ENCODE assay signal across 9 cellular contexts in genomic region chr11:64284962-64285884, GRCh38. TPM values are rescaled to one million over a fixed set of nuclear protein-coding genes. Genes with fewer than 3 reads are reported as not detected.
DNase-seq lines count a peak whose midpoint lies in the region; ATAC-seq, FAIRE-seq and TF ChIP-seq lines count a peak whose summit lies in the region.
"Had no signal": no experiment of that assay in that cellular context is flagged by ENCODE, and none has a peak within 500 bp of the region (broad histone marks: within the 10 kb centered on the region; RNA-seq: fewer than 3 reads in every experiment).

Gene GPR137, plus strand, starts transcription at chr11:64285848. Its CDS starts 677 bp downstream, at chr11:64286525.

- H3K9ac ChIP-seq in H1 (replicated peaks in 1 of 4; ENCODE audit: extremely low read depth in 1 of 4, low read depth in 3 of 4, low read length in 3 of 4): peak within 1 kb of the TSS in 3 of 4 experiments; percentile 6 to 32 (median 20); a peak in 3 of 7 replicates
- peak within 1 kb of the TSS; percentile 92 for H3K9ac ChIP-seq in mesendoderm (ENCODE audit: low read length)

- CTCF ChIA-PET in H1 (lab: Charles Lee; ENCODE audit: partially characterized antibody): interaction anchor here (1.5 to 11.4 kb wide), 5 partner anchors 11 to 56 kb away, joined by 4 to 134 read pairs (median 10); partner anchors contain the start of genes CATSPERZ and ESRRA

- peaks cover 0 to 6% of the 10 kb centered on the region in 2 experiments for H4K20me1 ChIP-seq in H1 (replicated peaks in 1 of 2; ENCODE audit: control insufficient read depth in 1 of 2, insufficient read depth in 2 of 2, low read length in 2 of 2)

- TF ChIP-seq EP300 in H1 (IDR thresholded peaks at IDR 0.05; ENCODE audit: borderline replicate concordance in 1 of 2, low read depth in 2 of 2, low read length in 2 of 2): no peak

- H3K4me1 ChIP-seq in H1 (replicated peaks in 1 of 4; ENCODE audit: control insufficient read depth in 3 of 4, insufficient read depth in 4 of 4, low read length in 3 of 4) (peaks cover 0 to 8% (median 4%) of the 10 kb centered on the region in 4 experiments; a peak in 4 of 7 replicates), mesendoderm (ENCODE audit: control insufficient read depth, low read depth, low read length) (peaks cover 6% of the 10 kb centered on the region)

- H3K4me2 ChIP-seq in H1 (ENCODE audit: insufficient read depth in 1 of 2, low read depth in 2 of 2, low read length in 2 of 2) (peak within 1 kb of the TSS; percentile 59 to 96), mesendoderm (ENCODE audit: low read length) (peak within 1 kb of the TSS; percentile 100)

- peak within 1 kb of the TSS; percentile 81 for H4K8ac ChIP-seq in H1 (ENCODE audit: extremely low read depth, insufficient read depth, low read length)
- H4K8ac ChIP-seq in mesendoderm (ENCODE audit: low read depth, low read length): no peak within 1 kb of the TSS

- TF ChIP-seq CTCF in C4-2B (conservative IDR thresholded peaks at IDR 0.05) (no peak), H1 (IDR thresholded peaks at IDR 0.05; ENCODE audit: control extremely low read depth in 1 of 3, insufficient read depth in 1 of 3, low read depth in 1 of 3, low read length in 3 of 3) (no peak)

- H2BK120ac ChIP-seq in H1 (replicated peaks; ENCODE audit: low read depth, low read length): no peak within 1 kb of the TSS
- H2BK120ac ChIP-seq in mesendoderm (ENCODE audit: low read depth, low read length): no peak within 1 kb of the TSS

- peak; percentile 86 for DNase-seq in NK-92 treated with Interleukin-12 subunit alpha and Interleukin-12 subunit beta, amount 100 ng/mL, for 24 hours (lab: John Stamatoyannopoulos, UW)
- peak; percentile 85 to 99 (median 95) for DNase-seq in activated CD8-positive, alpha-beta memory T cell treated with anti-CD3 and anti-CD28 coated beads for 48 hours (ENCODE audit: low read depth in 2 of 3, low spot score in 2 of 3)
- DNase-seq in H1 (ENCODE audit: low read depth in 1 of 2, low spot score in 2 of 2) (peak in 1 of 2 experiments; percentile 98), mesendoderm (peak; percentile 66)
- peak; percentile 95 for DNase-seq in stimulated activated CD8-positive, alpha-beta memory T cell treated with anti-CD3 and anti-CD28 coated beads, Interleukin-15, amount 100 ng/mL, for 24 hours (ENCODE audit: low read depth)

- peak within 1 kb of the TSS; percentile 49 to 70 (median 69) for H3K4me3 ChIP-seq in H1 (ENCODE audit: extremely low read depth in 1 of 4, insufficient read depth in 2 of 4, low read depth in 3 of 4, low read length in 4 of 4)
- peak within 1 kb of the TSS; percentile 81 for H3K4me3 ChIP-seq in mesendoderm (ENCODE audit: low read length)

- no peaks in the 10 kb centered on the region for H3K9me3 ChIP-seq in H1 (ENCODE audit: insufficient read depth in 2 of 2, low read depth in 1 of 2, low read length in 1 of 2)

- ATAC-seq in GM19395 (IDR thresholded peaks at IDR 0.05; ENCODE audit: unreplicated experiment) (peak; percentile 58), HG03520 (IDR thresholded peaks at IDR 0.05; ENCODE audit: unreplicated experiment) (peak; percentile 54)

- H3K4ac ChIP-seq in H1 (replicated peaks; ENCODE audit: insufficient read length, low read depth, low read length) (peak within 1 kb of the TSS; percentile 13), mesendoderm (ENCODE audit: low read depth, low read length) (peak within 1 kb of the TSS; percentile 41)

- H3K36me3 ChIP-seq in H1 (ENCODE audit: control insufficient read depth in 2 of 4, insufficient read depth in 4 of 4, low read length in 3 of 4) (no peaks in the 10 kb centered on the region), mesendoderm (ENCODE audit: control insufficient read depth, insufficient read depth, low read length) (no peaks in the 10 kb centered on the region)

- no peak within 1 kb of the TSS for H2BK12ac ChIP-seq in H1 (ENCODE audit: low read depth, low read length)

- no peaks in the 10 kb centered on the region for H3K79me2 ChIP-seq in H1 (ENCODE audit: control insufficient read depth in 1 of 2, insufficient read depth in 2 of 2, low read length in 2 of 2)
- no peaks in the 10 kb centered on the region for H3K79me2 ChIP-seq in mesendoderm (ENCODE audit: control insufficient read depth, insufficient read depth, low read length)

- H4K91ac ChIP-seq in H1 (replicated peaks; ENCODE audit: insufficient read length, low read length): peak within 1 kb of the TSS; percentile 9

- peak within 1 kb of the TSS; percentile 48 for H3K18ac ChIP-seq in H1 (ENCODE audit: extremely low read depth, low read length)
- peak within 1 kb of the TSS; percentile 75 for H3K18ac ChIP-seq in mesendoderm (ENCODE audit: low read length)

- no peak within 1 kb of the TSS for H2BK20ac ChIP-seq in H1 (ENCODE audit: low read length)

- H2AK5ac ChIP-seq in H1 (ENCODE audit: low read depth, low read length) (no peak within 1 kb of the TSS), mesendoderm (ENCODE audit: low read length) (no peak within 1 kb of the TSS)

- no peak within 1 kb of the TSS for H3K14ac ChIP-seq in H1 (ENCODE audit: insufficient read length)

- no peak within 1 kb of the TSS; the same call in 1 of the 2 replicates for H2BK15ac ChIP-seq in H1 (ENCODE audit: low read length)
- no peak within 1 kb of the TSS for H2BK15ac ChIP-seq in mesendoderm (replicated peaks; ENCODE audit: low read depth)

- POLR2A ChIA-PET in H1 (lab: Charles Lee; ENCODE audit: partially characterized antibody): interaction anchor here (0.6 to 9.5 kb wide), 13 partner anchors 10 to 78 kb away, joined by 3 to 79 read pairs (median 5); partner anchors contain the start of genes CATSPERZ, ESRRA, FERMT3 and PPP1R14B

- no peak within 1 kb of the TSS for H4K5ac ChIP-seq in H1 (ENCODE audit: insufficient read length, low read depth, low read length)
- H4K5ac ChIP-seq in mesendoderm (ENCODE audit: low read length): no peak within 1 kb of the TSS

- peak within 1 kb of the TSS; percentile 17 for H3K56ac ChIP-seq in H1 (replicated peaks; ENCODE audit: insufficient read length, low read depth, low read length)
- H3K56ac ChIP-seq in mesendoderm (ENCODE audit: low read length): peak within 1 kb of the TSS; percentile 93

- WGBS in H1 (ENCODE audit: extremely low coverage in 1 of 2, insufficient coverage in 1 of 2, insufficient read length in 1 of 2, insufficient replicate concordance in 2 of 2, low coverage in 1 of 2, low lambda C conversion rate in 2 of 2, missing lambda C conversion rate in 1 of 2), 2 experiments: 1% methylated on average over 55 of the region's 102 CpGs; no CpG with 5 or more reads in 1 of the 2 experiments
- no CpG with 5 or more reads among the region's 102 CpGs for WGBS in mesendoderm (ENCODE audit: extremely low coverage, insufficient coverage, low lambda C conversion rate)

- H3K27ac ChIP-seq in C4-2B: peak within 1 kb of the TSS; percentile 87
- no peak within 1 kb of the TSS for H3K27ac ChIP-seq in H1 (ENCODE audit: low read depth, low read length)
- peak within 1 kb of the TSS; percentile 66 for H3K27ac ChIP-seq in mesendoderm (ENCODE audit: low read depth, low read length)

- TF ChIP-seq POLR2A in H1 (IDR thresholded peaks at IDR 0.05; ENCODE audit: control extremely low read depth in 1 of 2, low read depth in 2 of 2, low read length in 2 of 2): no peak

- no peak; a peak in 1 of 4 replicates for TF ChIP-seq RAD21 in H1 (IDR thresholded peaks at IDR 0.05 in 1 of 2, conservative IDR thresholded peaks at IDR 0.05 in 1 of 2; ENCODE audit: low read depth in 2 of 2, low read length in 2 of 2)

- H3K27me3 ChIP-seq in H1 (replicated peaks in 1 of 4; ENCODE audit: control insufficient read depth in 3 of 4, extremely low read depth in 1 of 4, insufficient read depth in 3 of 4, low read length in 3 of 4): peaks cover 2 to 12% (median 11%) of the 10 kb centered on the region in 4 experiments; a peak in 6 of 7 replicates
- H3K27me3 ChIP-seq in mesendoderm (ENCODE audit: insufficient read depth, low read length, poor library complexity): peaks cover 2% of the 10 kb centered on the region

- H2BK5ac ChIP-seq in H1 (ENCODE audit: low read depth, low read length) (no peak within 1 kb of the TSS), mesendoderm (ENCODE audit: low read length) (no peak within 1 kb of the TSS)

- no peak within 1 kb of the TSS for H2AFZ ChIP-seq in H1 (ENCODE audit: low read length)

- peaks cover 10% of the 10 kb centered on the region; the same call in 1 of the 2 replicates for H3K23me2 ChIP-seq in H1 (ENCODE audit: low read depth, low read length)

- no peaks in the 10 kb centered on the region for H3K79me1 ChIP-seq in H1 (ENCODE audit: low read depth, low read length)
- H3K79me1 ChIP-seq in mesendoderm (ENCODE audit: low read length): no peaks in the 10 kb centered on the region

- FAIRE-seq in H1 (lab: Jason Lieb, UNC): no peak
- FAIRE-seq: colon had no signal

- no peak within 1 kb of the TSS for H3K23ac ChIP-seq in H1 (ENCODE audit: insufficient read length)
- peak within 1 kb of the TSS; percentile 11 for H3K23ac ChIP-seq in mesendoderm (ENCODE audit: low read length)

TF ChIP-seq in H1, 55 proteins besides CTCF, POLR2A, EP300 and RAD21 (continues in another document):
- 0 out of 2 replicates have a peak, but pooled peaks have one; percentile 19 for TF ChIP-seq CREB1 (IDR thresholded peaks at IDR 0.05)
- 0 out of 2 replicates have a peak, but pooled peaks have one; percentile 9 for TF ChIP-seq EGR1 (IDR thresholded peaks at IDR 0.05; ENCODE audit: borderline replicate concordance, low read depth, low read length)
- peak; percentile 68 to 76; a peak in 1 of 4 replicates for TF ChIP-seq SIN3A (conservative IDR thresholded peaks at IDR 0.05 in 1 of 2, IDR thresholded peaks at IDR 0.05 in 1 of 2; ENCODE audit: low read depth in 1 of 2, low read length in 2 of 2)
- no peak for TF ChIP-seq BRCA1 (IDR thresholded peaks at IDR 0.05; ENCODE audit: low read depth, low read length)
- peak; percentile 47 for TF ChIP-seq SAP30 (IDR thresholded peaks at IDR 0.05; ENCODE audit: insufficient read depth, insufficient replicate concordance, low read length)
- TF ChIP-seq NANOG (IDR thresholded peaks at IDR 0.05; ENCODE audit: insufficient read depth, low read depth, low read length, poor library complexity, severe bottlenecking): peak; percentile 20
- peak; percentile 75 for TF ChIP-seq SIX5 (IDR thresholded peaks at IDR 0.05; ENCODE audit: low read depth, low read length)
- TF ChIP-seq RXRA (IDR thresholded peaks at IDR 0.05; ENCODE audit: insufficient read depth, low read depth, low read length): no peak
- peak; percentile 99 for TF ChIP-seq FOSL1 (IDR thresholded peaks at IDR 0.05; ENCODE audit: insufficient read depth, low read depth, low read length)

RNA-seq across cellular contexts. Expression of gene GPR137, which starts in this region (rescaled TPM):
- total RNA-seq in H1 (2021; fragmentation: NEBNext Ultra II Directional; extraction: Animal tissue kit (Norgen Biotek cat#: 25700)): 36.8 and 37.8 TPM in 2 replicates
- 36.2 and 55.5 TPM in 2 replicates for polyA plus RNA-seq in H1 (2011; rRNA removed)
- 22.1 TPM for polyA plus RNA-seq in H1 (2011; cell fraction: cytosol; rRNA removed)
- 90.5 TPM for polyA plus RNA-seq in H1 (2011; cell fraction: nucleus; rRNA removed)
- 27.0 to 46.7 TPM (median 43.8 TPM) in 4 replicates for polyA plus RNA-seq in H1 (2012, experiment 1 of 2)
- polyA plus RNA-seq in H1 (2012, experiment 2 of 2): 71.1 TPM
- polyA plus RNA-seq in H1 (2013, experiment 1 of 2): 27.4 TPM
- 25.2 TPM for polyA plus RNA-seq in H1 (2013, experiment 2 of 2)
- polyA minus RNA-seq in H1 (2011; rRNA and poly(A)+ RNA removed): 10.1 and 18.5 TPM in 2 replicates
- 15.6 TPM for polyA minus RNA-seq in H1 (2011; cell fraction: cytosol; rRNA and poly(A)+ RNA removed)
- polyA minus RNA-seq in H1 (2011; cell fraction: nucleus; rRNA and poly(A)+ RNA removed): 10.0 TPM
- polyA plus RNA-seq in mesendoderm (2013, experiment 1 of 2): 15.4 TPM
- 16.1 TPM for polyA plus RNA-seq in mesendoderm (2013, experiment 2 of 2)
